In the genomic region with DNA sequence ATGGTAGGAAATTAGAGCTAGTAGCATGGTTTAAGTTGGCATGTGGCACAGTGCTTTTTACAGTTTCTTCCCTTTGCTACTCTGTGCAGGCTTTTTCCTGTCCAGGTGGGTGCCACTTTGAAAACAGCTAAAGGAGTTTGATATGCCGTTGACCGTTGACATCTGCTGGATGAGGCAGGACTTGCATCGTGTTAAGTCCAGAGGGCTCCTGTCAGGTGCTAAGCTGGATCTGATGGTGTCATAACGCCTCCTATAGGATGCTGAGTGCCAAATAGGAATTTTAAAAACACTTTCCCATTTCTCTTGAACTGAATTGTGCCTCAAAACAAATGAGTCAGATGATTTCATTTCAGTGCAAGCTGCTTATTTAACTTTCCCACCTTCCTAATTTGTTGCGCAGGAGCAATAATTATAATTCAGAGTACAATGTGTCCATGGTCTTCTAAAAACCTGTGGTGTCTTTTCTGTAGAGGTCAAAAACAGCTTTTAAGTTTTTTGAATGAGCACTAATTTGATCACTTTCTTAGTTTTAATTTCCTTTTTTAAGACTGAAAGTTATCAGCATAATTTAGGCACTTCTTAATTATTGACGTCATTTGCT, we compare ENCODE assay signal across 9 cellular contexts.
DNase-seq lines count a peak whose midpoint lies in the region; ATAC-seq, FAIRE-seq and TF ChIP-seq lines count a peak whose summit lies in the region.
"Had no signal": no experiment of that assay in that cellular context is flagged by ENCODE, and none has a peak within 500 bp of the region (broad histone marks: within the 10 kb centered on the region; RNA-seq: fewer than 3 reads in every experiment).

No MANE protein-coding gene starts in this region.

- CTCF ChIA-PET in Calu3 (lab: Charles Lee): interaction anchor here (0.6 to 3.0 kb wide), 24 partner anchors 8 to 987 kb away, joined by 3 to 39 read pairs (median 4); partner anchors contain the start of gene SP4
- CTCF ChIA-PET in activated CD8-positive, alpha-beta T cell treated with anti-CD3 and anti-CD28 coated beads for 36 hours (lab: Charles Lee): interaction anchor here (0.7 to 2.8 kb wide), 10 partner anchors 10 to 514 kb away, joined by 3 to 13 read pairs (median 3); no protein-coding TSS in a partner anchor
- CTCF ChIA-PET in CD4-positive, alpha-beta T cell (lab: Charles Lee): interaction anchor here (2.3 kb wide), 1 partner anchor 11 kb away, joined by 7 read pairs; no protein-coding TSS in a partner anchor

- H3K27ac Mint-ChIP-seq in Calu3 (ENCODE audit: unreplicated experiment): no peak overlapping the region
- no peak overlapping the region for H3K27ac Mint-ChIP-seq in activated CD8-positive, alpha-beta T cell treated with anti-CD3 and anti-CD28 coated beads for 36 hours
- no peak overlapping the region for H3K27ac Mint-ChIP-seq in CD4-positive, alpha-beta T cell

- peaks cover 67% of the 10 kb centered on the region for H3K27me3 Mint-ChIP-seq in Calu3 (ENCODE audit: unreplicated experiment)
- H3K27me3 Mint-ChIP-seq in activated CD8-positive, alpha-beta T cell treated with anti-CD3 and anti-CD28 coated beads for 36 hours: peaks cover 2% of the 10 kb centered on the region
- no peaks in the 10 kb centered on the region for H3K27me3 Mint-ChIP-seq in CD4-positive, alpha-beta T cell

- POLR2A ChIA-PET in activated CD8-positive, alpha-beta T cell treated with anti-CD3 and anti-CD28 coated beads for 36 hours (lab: Charles Lee): no interaction called here
- POLR2A ChIA-PET in CD4-positive, alpha-beta T cell (lab: Charles Lee): no interaction called here

- peak; percentile 70 for ATAC-seq in HG03460 (IDR thresholded peaks at IDR 0.05; ENCODE audit: unreplicated experiment)
- peak; percentile 47 for ATAC-seq in activated CD8-positive, alpha-beta T cell treated with anti-CD3 and anti-CD28 coated beads for 36 hours
- ATAC-seq in CD4-positive, alpha-beta T cell (ENCODE audit: poor library complexity): no peak

- no peaks in the 10 kb centered on the region for H3K9me3 Mint-ChIP-seq in Calu3 (ENCODE audit: low read depth, unreplicated experiment)
- H3K9me3 Mint-ChIP-seq in activated CD8-positive, alpha-beta T cell treated with anti-CD3 and anti-CD28 coated beads for 36 hours: no peaks in the 10 kb centered on the region
- no peaks in the 10 kb centered on the region for H3K9me3 Mint-ChIP-seq in CD4-positive, alpha-beta T cell

- H3K9me3 ChIP-seq in CD4-positive, alpha-beta T cell (ENCODE audit: control insufficient read depth, low read length): no peaks in the 10 kb centered on the region
- H3K9me3 ChIP-seq: psoas muscle had no signal

- H3K27me3 ChIP-seq in CD4-positive, alpha-beta T cell (ENCODE audit: control insufficient read depth, insufficient read depth, low read length): no peaks in the 10 kb centered on the region

- DNase-seq in Calu3: peak; percentile 80
- DNase-seq in GM19239 (ENCODE audit: insufficient read length, low spot score): peak; percentile 9
- peak; percentile 12 for DNase-seq in NCI-H446 treated with DMSO at 0.1 percent for 48 hours (lab: John Stamatoyannopoulos, UW)
- peak; percentile 43 for DNase-seq in activated CD8-positive, alpha-beta T cell treated with anti-CD3 and anti-CD28 coated beads for 36 hours
- peak; percentile 30 for DNase-seq in glomerular visceral epithelial cell (ENCODE audit: extremely low spot score)
- DNase-seq in renal cortical epithelial cell (ENCODE audit: low read depth): peak; percentile 84
- no peak for DNase-seq in CD4-positive, alpha-beta T cell
- DNase-seq: psoas muscle had no signal

- FAIRE-seq in GM19239 (lab: Jason Lieb, UNC): peak; percentile 73

- TF ChIP-seq CTCF in Calu3 (IDR thresholded peaks at IDR 0.05; ENCODE audit: unreplicated experiment): peak; percentile 90
- TF ChIP-seq CTCF in activated CD8-positive, alpha-beta T cell treated with anti-CD3 and anti-CD28 coated beads for 36 hours (IDR thresholded peaks at IDR 0.05): peak; percentile 35
- TF ChIP-seq CTCF in CD4-positive, alpha-beta T cell (IDR thresholded peaks at IDR 0.05): no peak

- H3K4me1 Mint-ChIP-seq in Calu3 (ENCODE audit: low read depth, unreplicated experiment): no peaks in the 10 kb centered on the region
- H3K4me1 Mint-ChIP-seq in activated CD8-positive, alpha-beta T cell treated with anti-CD3 and anti-CD28 coated beads for 36 hours (ENCODE audit: low read depth): peaks cover 10% of the 10 kb centered on the region
- no peaks in the 10 kb centered on the region for H3K4me1 Mint-ChIP-seq in CD4-positive, alpha-beta T cell (ENCODE audit: low read depth)

- intact Hi-C loops in Calu3 (cut with micrococcal nuclease; ENCODE audit: unreplicated experiment): loop anchor here (1.0 to 5.0 kb wide), 7 partner anchors 202 to 987 kb away; no protein-coding TSS in a partner anchor
- intact Hi-C loops in activated CD8-positive, alpha-beta T cell treated with anti-CD3 and anti-CD28 coated beads for 36 hours (cut with micrococcal nuclease): no loop called here
- intact Hi-C loops in CD4-positive, alpha-beta T cell (cut with DNase I, micrococcal nuclease): no loop called here

- no peak overlapping the region for H3K27ac ChIP-seq in CD4-positive, alpha-beta T cell (ENCODE audit: low read depth, low read length)
- H3K27ac ChIP-seq: psoas muscle had no signal

- no peak overlapping the region for H3K4me3 Mint-ChIP-seq in Calu3 (ENCODE audit: low read depth, unreplicated experiment)
- H3K4me3 Mint-ChIP-seq in activated CD8-positive, alpha-beta T cell treated with anti-CD3 and anti-CD28 coated beads for 36 hours: no peak overlapping the region
- no peak overlapping the region for H3K4me3 Mint-ChIP-seq in CD4-positive, alpha-beta T cell

- no TSS peak for BruUV-seq in Calu3 (replicated peaks; lab: Mats Ljungman, UMichigan)

- no peaks in the 10 kb centered on the region for H3K36me3 Mint-ChIP-seq in Calu3 (ENCODE audit: insufficient read depth, unreplicated experiment)
- no peaks in the 10 kb centered on the region for H3K36me3 Mint-ChIP-seq in activated CD8-positive, alpha-beta T cell treated with anti-CD3 and anti-CD28 coated beads for 36 hours (ENCODE audit: low read depth)
- H3K36me3 Mint-ChIP-seq in CD4-positive, alpha-beta T cell (ENCODE audit: low read depth): no peaks in the 10 kb centered on the region

Comparison
In these comparisons a context has a peak if more than half of its experiments do, and no peak if none do; other contexts are left out.
1. DNase-seq: peak in Calu3 (single experiment), GM19239 (single experiment), NCI-H446 treated with DMSO at 0.1 percent for 48 hours (single experiment), activated CD8-positive, alpha-beta T cell treated with anti-CD3 and anti-CD28 coated beads for 36 hours (single experiment), glomerular visceral epithelial cell (single experiment) and renal cortical epithelial cell (single experiment); none in CD4-positive, alpha-beta T cell (0 of 10).